8 cellular contexts compared by ENCODE assay signal in the genomic region with DNA sequence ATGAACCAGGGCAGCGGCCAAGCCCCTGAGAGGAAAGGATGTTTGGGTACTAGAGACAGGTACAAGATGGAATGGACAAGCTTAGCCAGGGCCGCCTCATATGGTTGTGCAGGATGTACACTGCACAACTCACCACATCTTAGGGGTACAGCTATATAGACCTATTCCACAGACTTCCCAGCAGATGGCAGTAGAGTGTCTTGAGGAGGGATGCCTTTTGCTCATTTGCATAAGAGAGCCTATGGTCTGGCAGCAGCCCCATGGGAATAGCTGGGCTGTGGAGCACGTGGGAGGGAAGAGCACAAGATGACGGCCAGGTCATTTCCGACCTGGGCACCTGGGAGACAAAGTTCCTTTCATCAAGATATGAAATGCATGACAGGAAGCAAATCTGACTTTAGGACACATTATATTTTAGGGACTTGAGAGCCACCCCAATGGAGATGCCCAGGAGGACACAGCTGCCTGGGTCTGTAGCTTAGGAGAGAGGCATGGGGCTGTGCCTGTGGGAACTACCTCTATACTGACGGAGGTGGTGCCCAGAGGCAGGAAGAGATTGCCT.
DNase-seq lines count a peak whose midpoint lies in the region; ATAC-seq, FAIRE-seq and TF ChIP-seq lines count a peak whose summit lies in the region.

No MANE protein-coding gene starts in this region.

- no peak overlapping the region for H2AFZ ChIP-seq in endothelial cell of umbilical vein (ENCODE audit: low read depth, low read length)

- DNase-seq in GM18507 (ENCODE audit: extremely low spot score, insufficient read length, low read depth) (peak; percentile 77), MV-4-11 (lab: John Stamatoyannopoulos, UW) (peak; percentile 60), RPMI7951 (ENCODE audit: low read depth) (peak; percentile 74), endothelial cell of umbilical vein (ENCODE audit: low read depth, low spot score) (peak; percentile 56), mucosa of descending colon (peak in 1 of 3 donors; percentile 12), OCI-M2 (lab: John Stamatoyannopoulos, UW; ENCODE audit: unreplicated experiment) (no peak)

- FAIRE-seq in GM18507 (lab: Jason Lieb, UNC) (peak; percentile 96), endothelial cell of umbilical vein (lab: Jason Lieb, UNC) (peak; percentile 89)

- H3K27ac ChIP-seq in BLaER1 treated with 17β-estradiol and CSF1 and Interleukin-3, amounts not matched to agents 10 nM and 100 nM: no peak overlapping the region
- no peak overlapping the region for H3K27ac ChIP-seq in endothelial cell of umbilical vein (ENCODE audit: insufficient read depth, low read depth, low read length)

- peaks cover 0 to 13% (median 5%) of the 10 kb centered on the region in 11 experiments; a peak in 8 of 22 replicates for H3K9me3 ChIP-seq in BLaER1 treated with 17β-estradiol and CSF1 and Interleukin-3, amounts not matched to agents 10 nM and 100 nM (replicated peaks in 1 of 11)
- no peaks in the 10 kb centered on the region for H3K9me3 ChIP-seq in endothelial cell of umbilical vein (replicated peaks; ENCODE audit: control insufficient read depth, insufficient read depth, low read length)
- H3K9me3 ChIP-seq in mucosa of descending colon: no peaks in the 10 kb centered on the region

- CTCF ChIA-PET in endothelial cell of umbilical vein (lab: Charles Lee): interaction anchor here (0.7 to 2.8 kb wide), 33 partner anchors 9 to 724 kb away, joined by 3 to 46 read pairs (median 4); no protein-coding TSS in a partner anchor

- BruUV-seq in endothelial cell of umbilical vein (replicated peaks; lab: Mats Ljungman, UMichigan): no TSS peak

- dilution Hi-C loops in endothelial cell of umbilical vein (cut with MboI; ENCODE audit: extremely low pct_ligation_motif_present, low sequenced_read_pairs): no loop called here

- H4K20me1 ChIP-seq in BLaER1 treated with 17β-estradiol and CSF1 and Interleukin-3, amounts not matched to agents 10 nM and 100 nM: no peaks in the 10 kb centered on the region
- H4K20me1 ChIP-seq in endothelial cell of umbilical vein (replicated peaks; ENCODE audit: control insufficient read depth, extremely low read depth, insufficient read depth, low read length): no peaks in the 10 kb centered on the region

- intact Hi-C loops in endothelial cell of umbilical vein (cut with micrococcal nuclease): loop anchor here (1.0 to 2.0 kb wide), 4 partner anchors 216 to 656 kb away; a partner anchor contains a TSS
- intact Hi-C loops in mucosa of descending colon (cut with DNase I, micrococcal nuclease): no loop called here

- no peaks in the 10 kb centered on the region for H3K27me3 ChIP-seq in BLaER1 treated with 17β-estradiol and CSF1 and Interleukin-3, amounts not matched to agents 10 nM and 100 nM
- peaks cover 10 to 12% of the 10 kb centered on the region in 2 experiments for H3K27me3 ChIP-seq in endothelial cell of umbilical vein (ENCODE audit: control insufficient read depth in 2 of 2, insufficient read depth in 2 of 2, low read length in 2 of 2)

- no peaks in the 10 kb centered on the region for H3K9me1 ChIP-seq in endothelial cell of umbilical vein (replicated peaks; ENCODE audit: control insufficient read depth, extremely low read depth, insufficient read depth, low read length)

- peaks cover under 1 to 67% (median 45%) of the 10 kb centered on the region in 10 experiments for H3K4me1 ChIP-seq in BLaER1 treated with 17β-estradiol and CSF1 and Interleukin-3, amounts not matched to agents 10 nM and 100 nM
- no peaks in the 10 kb centered on the region for H3K4me1 ChIP-seq in endothelial cell of umbilical vein (ENCODE audit: control insufficient read depth, extremely low read depth, insufficient read depth, low read length)
- no peaks in the 10 kb centered on the region for H3K4me1 ChIP-seq in mucosa of descending colon (ENCODE audit: low read depth)

- POLR2A ChIA-PET in endothelial cell of umbilical vein (lab: Charles Lee): no interaction called here

- ATAC-seq in HG02798 (IDR thresholded peaks at IDR 0.05; ENCODE audit: poor library complexity, unreplicated experiment) (peak; percentile 89), mucosa of descending colon (peak; percentile 91)

- H3K36me3 ChIP-seq in BLaER1 treated with 17β-estradiol and CSF1 and Interleukin-3, amounts not matched to agents 10 nM and 100 nM: no peaks in the 10 kb centered on the region
- H3K36me3 ChIP-seq in endothelial cell of umbilical vein (ENCODE audit: control insufficient read depth in 2 of 2, extremely low read depth in 1 of 2, insufficient read depth in 2 of 2, low read length in 2 of 2): no peaks in the 10 kb centered on the region
- no peaks in the 10 kb centered on the region for H3K36me3 ChIP-seq in mucosa of descending colon (ENCODE audit: low read depth)

- H3K4me3 ChIP-seq in BLaER1 treated with 17β-estradiol and CSF1 and Interleukin-3, amounts not matched to agents 10 nM and 100 nM: no peak overlapping the region
- H3K4me3 ChIP-seq in endothelial cell of umbilical vein (replicated peaks in 1 of 3; ENCODE audit: insufficient read depth in 1 of 3, low read depth in 1 of 3, low read length in 3 of 3): no peak overlapping the region
- H3K4me3 ChIP-seq in mucosa of descending colon: no peak overlapping the region

- TF ChIP-seq CTCF in endothelial cell of umbilical vein (IDR thresholded peaks at IDR 0.05; ENCODE audit: extremely low read depth in 1 of 2, insufficient read depth in 1 of 2, low read depth in 1 of 2, low read length in 2 of 2) (peak; percentile 58 to 74), mucosa of descending colon (IDR thresholded peaks at IDR 0.05) (peak; percentile 35)

- no peak for TF ChIP-seq POLR2A in endothelial cell of umbilical vein (IDR thresholded peaks at IDR 0.05; ENCODE audit: low read depth, low read length)

- no peak overlapping the region for H3K9ac ChIP-seq in BLaER1 treated with 17β-estradiol and CSF1 and Interleukin-3, amounts not matched to agents 10 nM and 100 nM
- H3K9ac ChIP-seq in endothelial cell of umbilical vein (replicated peaks; ENCODE audit: extremely low read depth, insufficient read depth, low read length): no peak overlapping the region

- no peaks in the 10 kb centered on the region for H3K79me2 ChIP-seq in endothelial cell of umbilical vein (ENCODE audit: control insufficient read depth, insufficient read depth, low read length)

- peak overlapping the region in 9 of 11 experiments; percentile 5 to 62 (median 48); a peak in 15 of 22 replicates for H3K4me2 ChIP-seq in BLaER1 treated with 17β-estradiol and CSF1 and Interleukin-3, amounts not matched to agents 10 nM and 100 nM
- H3K4me2 ChIP-seq in endothelial cell of umbilical vein (ENCODE audit: insufficient read depth, low read length): no peak overlapping the region

TF ChIP-seq in endothelial cell of umbilical vein, 7 proteins besides CTCF, POLR2A, EP300 and RAD21:
- TF ChIP-seq, protein P1, sequence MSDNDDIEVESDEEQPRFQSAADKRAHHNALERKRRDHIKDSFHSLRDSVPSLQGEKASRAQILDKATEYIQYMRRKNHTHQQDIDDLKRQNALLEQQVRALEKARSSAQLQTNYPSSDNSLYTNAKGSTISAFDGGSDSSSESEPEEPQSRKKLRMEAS (IDR thresholded peaks at IDR 0.05; ENCODE audit: insufficient read depth, insufficient read length): peak; percentile 57
- TF ChIP-seq EZH2 (IDR thresholded peaks at IDR 0.05; ENCODE audit: borderline replicate concordance, low read depth, low read length, severe bottlenecking): no peak
TF ChIP-seq in endothelial cell of umbilical vein: peak in this region for 1.
